Comparison of ENCODE assay signal across 20 cellular contexts in genomic region chr5:167802755-167803431, GRCh38.
DNase-seq lines count a peak whose midpoint lies in the region; ATAC-seq, FAIRE-seq and TF ChIP-seq lines count a peak whose summit lies in the region.
"Had no signal": no experiment of that assay in that cellular context is flagged by ENCODE, and none has a peak within 500 bp of the region (broad histone marks: within the 10 kb centered on the region; RNA-seq: fewer than 3 reads in every experiment).

No MANE protein-coding gene starts in this region.

- H3K4me2 ChIP-seq in SK-N-SH = no peak overlapping the region

- no peaks in the 10 kb centered on the region for H3K79me2 ChIP-seq in SK-N-SH (ENCODE audit: insufficient read depth)

- TF ChIP-seq RAD21 in SK-N-SH (IDR thresholded peaks at IDR 0.05; ENCODE audit: low read length) = no peak

- TF ChIP-seq CTCF in SK-N-SH (IDR thresholded peaks at IDR 0.05) (no peak), transverse colon (IDR thresholded peaks at IDR 0.05) (no peak)

- H3K9me2 ChIP-seq in SK-N-SH = no peaks in the 10 kb centered on the region

- no peak for FAIRE-seq in urothelium cell line (lab: Jason Lieb, UNC)

- 15% methylated on average over 2 of the region's 2 CpGs for WGBS in SK-N-SH (ENCODE audit: low lambda C conversion rate)
- WGBS in transverse colon (ENCODE audit: low coverage in 1 of 2), 2 donors = 43% methylated on average over 2 of the region's 2 CpGs; no CpG with 5 or more reads in 1 of the 2 donors

- DNase-seq in SK-N-SH (no peak), astrocyte of the hippocampus (ENCODE audit: low read depth, low spot score) (peak; percentile 64), islet precursor cell (peak; percentile 92), urothelium cell line (ENCODE audit: low spot score) (peak; percentile 42), transverse colon (no peak)
- DNase-seq: activated CD4-positive, CD25-positive, alpha-beta regulatory T cell; amniotic stem cell; C1 segment of cervical spinal cord; DMS 273 treated with DMSO at 0.1 percent for 48 hours; lower lobe of right lung; MM.1S; naive thymus-derived CD4-positive, alpha-beta T cell; NCI-H187; NCI-H446; SHP77 treated with DMSO at 0.1 percent for 48 hours had no signal

- H3F3A ChIP-seq in SK-N-SH (replicated peaks; ENCODE audit: insufficient read depth) = peaks cover 4% of the 10 kb centered on the region

- no peaks in the 10 kb centered on the region for H3K9me3 ChIP-seq in SK-N-SH
- H3K9me3 ChIP-seq in transverse colon = no peaks in the 10 kb centered on the region
- H3K9me3 ChIP-seq: lower lobe of right lung had no signal

- H3K4me1 ChIP-seq in SK-N-SH (ENCODE audit: control insufficient read depth in 1 of 2, insufficient read depth in 2 of 2, low read depth in 1 of 2, low read length in 1 of 2) = no peaks in the 10 kb centered on the region; a peak in 1 of 4 replicates
- no peaks in the 10 kb centered on the region for H3K4me1 ChIP-seq in transverse colon
- H3K4me1 ChIP-seq: lower lobe of right lung had no signal

- H3K9ac ChIP-seq in SK-N-SH = no peak overlapping the region

- TF ChIP-seq EP300 in SK-N-SH (IDR thresholded peaks at IDR 0.05; ENCODE audit: borderline replicate concordance in 1 of 2, low read depth in 1 of 2, low read length in 1 of 2) (no peak), transverse colon (IDR thresholded peaks at IDR 0.05; ENCODE audit: low read depth) (no peak)

- POLR2A ChIA-PET in SK-N-SH (lab: Yijun Ruan, JAX) = no interaction called here

- TF ChIP-seq POLR2A in transverse colon (IDR thresholded peaks at IDR 0.05) = no peak

- H2AFZ ChIP-seq in SK-N-SH (ENCODE audit: low read depth) = no peak overlapping the region

- no peak for ATAC-seq in SK-N-SH treated with all-trans-retinoic acid at 6 μM for 48 hours
- ATAC-seq in HG03442 (IDR thresholded peaks at IDR 0.05; ENCODE audit: unreplicated experiment) = no peak
- no peak for ATAC-seq in GM21390 (IDR thresholded peaks at IDR 0.05; ENCODE audit: unreplicated experiment)
- ATAC-seq: lower lobe of right lung; naive thymus-derived CD4-positive, alpha-beta T cell had no signal

- no peaks in the 10 kb centered on the region for H3K27me3 ChIP-seq in SK-N-SH (ENCODE audit: insufficient read depth)
- no peaks in the 10 kb centered on the region for H3K27me3 ChIP-seq in transverse colon

- in situ Hi-C loops in transverse colon (cut with MboI; ENCODE audit: low pct_ligation_motif_present in 1 of 4, low pct_unique_long_range_greater_than_20kb in 1 of 4, low sequenced_read_pairs in 3 of 4) = no loop called here

- no peaks in the 10 kb centered on the region for H3K36me3 ChIP-seq in SK-N-SH (replicated peaks in 1 of 2; ENCODE audit: control insufficient read depth in 1 of 2, insufficient read depth in 2 of 2, low read length in 1 of 2)
- H3K36me3 ChIP-seq in transverse colon = no peaks in the 10 kb centered on the region
- H3K36me3 ChIP-seq: lower lobe of right lung had no signal

- H3K27ac ChIP-seq in SK-N-SH (ENCODE audit: low read depth in 2 of 2, low read length in 1 of 2) (no peak overlapping the region), transverse colon (no peak overlapping the region)
- H3K27ac ChIP-seq: 22Rv1, lower lobe of right lung had no signal

- H3K4me3 ChIP-seq in SK-N-SH (ENCODE audit: low read depth in 2 of 2, low read length in 1 of 2) = no peak overlapping the region
- H3K4me3 ChIP-seq in transverse colon = no peak overlapping the region
- H3K4me3 ChIP-seq: lower lobe of right lung, skin epidermis had no signal

- intact Hi-C loops in transverse colon (cut with DNase I; ENCODE audit: low total_unique reads) = no loop called here

- CTCF ChIA-PET in SK-N-SH (lab: Yijun Ruan, JAX) = no interaction called here

- no peaks in the 10 kb centered on the region for H4K20me1 ChIP-seq in SK-N-SH (ENCODE audit: insufficient read depth)

TF ChIP-seq in SK-N-SH treated with all-trans-retinoic acid at 6 μM for 48 hours, 23 proteins besides CTCF, POLR2A, EP300 and RAD21:
- peak; percentile 19; the same call in 1 of the 2 replicates for TF ChIP-seq ISL1 (CRISPR knock-in tag; IDR thresholded peaks at IDR 0.05)
- TF ChIP-seq TCF4 (CRISPR knock-in tag; IDR thresholded peaks at IDR 0.05; ENCODE audit: borderline replicate concordance) = no peak

TF ChIP-seq in SK-N-SH, 30 proteins besides CTCF, POLR2A, EP300 and RAD21:
- TF ChIP-seq EZH2phosphoT487 (IDR thresholded peaks at IDR 0.05; ENCODE audit: borderline replicate concordance, low read depth) (no peak), YY1 (IDR thresholded peaks at IDR 0.05; ENCODE audit: low read depth) (no peak), TCF12 (IDR thresholded peaks at IDR 0.05) (no peak), CHD2 (IDR thresholded peaks at IDR 0.05; ENCODE audit: low read length, partially characterized antibody) (no peak), JUND (IDR thresholded peaks at IDR 0.05) (no peak), SIN3A (IDR thresholded peaks at IDR 0.05; ENCODE audit: borderline replicate concordance, low read depth, low read length) (no peak), POLR2AphosphoS5 (IDR thresholded peaks at IDR 0.05; ENCODE audit: low read depth, low read length) (no peak), GATA2 (CRISPR knock-in tag; IDR thresholded peaks at IDR 0.05) (no peak)

Comparison
In these comparisons a context has a peak if more than half of its experiments do, and no peak if none do; other contexts are left out.
1. DNase-seq: peak in astrocyte of the hippocampus (single experiment), islet precursor cell (single experiment) and urothelium cell line (single experiment); none in SK-N-SH (single experiment) and transverse colon (single experiment).